ENCODE assay signal across 8 cellular contexts in the genomic region with DNA sequence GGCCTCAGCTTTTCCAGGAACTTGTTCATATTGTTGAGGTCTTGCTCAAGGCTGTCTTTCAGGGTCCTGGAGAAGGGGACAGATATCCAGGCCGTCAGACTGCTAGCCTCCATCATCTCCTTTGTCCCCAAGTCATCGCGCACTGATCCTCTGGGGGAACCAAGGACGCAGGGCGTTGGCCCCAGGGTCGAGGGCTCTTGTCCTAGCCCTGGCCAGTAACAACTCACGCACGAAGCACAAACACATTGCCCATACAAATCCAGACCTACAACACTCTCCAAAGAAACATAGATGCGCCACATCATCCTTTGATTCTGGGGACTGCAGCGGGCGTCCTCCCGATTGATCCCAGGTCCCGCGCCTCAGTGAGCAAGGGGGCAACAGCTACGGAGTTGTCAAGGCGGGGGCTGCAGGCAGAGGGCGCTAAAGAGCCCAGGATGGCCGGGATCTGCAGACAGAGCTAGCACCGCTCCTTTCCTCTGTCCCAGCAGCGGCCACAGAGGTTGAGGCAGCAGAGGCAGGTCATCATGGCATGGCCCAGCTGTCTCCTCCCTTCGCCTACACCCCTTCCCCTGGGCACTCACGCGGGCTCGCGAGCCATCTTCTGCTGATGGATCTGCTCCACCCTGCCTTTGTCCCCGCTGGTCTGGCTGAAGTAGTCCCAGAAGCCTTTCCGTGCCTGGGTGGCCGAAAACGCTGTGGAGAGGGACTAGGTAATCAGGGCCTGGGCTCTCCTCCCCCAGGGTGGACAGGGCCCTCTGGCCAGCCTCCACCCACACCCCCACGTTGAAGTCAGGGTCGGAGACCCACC. TPM values are rescaled to one million over a fixed set of nuclear protein-coding genes. Genes with fewer than 3 reads are reported as not detected.
DNase-seq lines count a peak whose midpoint lies in the region; ATAC-seq, FAIRE-seq and TF ChIP-seq lines count a peak whose summit lies in the region.

No MANE protein-coding gene starts in this region.

- peak; percentile 92 for DNase-seq in ELF-1 (ENCODE audit: low read depth, low spot score)
- DNase-seq in SK-N-SH = peak; percentile 92
- peak; percentile 84 for DNase-seq in activated naive CD4-positive, alpha-beta T cell treated with anti-CD3 and anti-CD28 coated beads for 36 hours
- peak; percentile 35 for DNase-seq in glomerular visceral epithelial cell (ENCODE audit: extremely low spot score)
- DNase-seq in pancreas = peak; percentile 59 to 93 (median 83)
- peak; percentile 79 to 82 for DNase-seq in thyroid gland

- TF ChIP-seq RAD21 in SK-N-SH (IDR thresholded peaks at IDR 0.05; ENCODE audit: low read length) = peak; percentile 82

- TF ChIP-seq EP300 in SK-N-SH (IDR thresholded peaks at IDR 0.05; ENCODE audit: borderline replicate concordance in 1 of 2, low read depth in 1 of 2, low read length in 1 of 2) = no peak

- H3K79me2 ChIP-seq in Loucy (ENCODE audit: insufficient read depth, low read length) = peaks cover 20% of the 10 kb centered on the region
- H3K79me2 ChIP-seq in SK-N-SH (ENCODE audit: insufficient read depth) = peaks cover 14% of the 10 kb centered on the region

- H3K36me3 ChIP-seq in Loucy (ENCODE audit: insufficient read depth, low read length) = no peaks in the 10 kb centered on the region
- H3K36me3 ChIP-seq in SK-N-SH (replicated peaks in 1 of 2; ENCODE audit: control insufficient read depth in 1 of 2, insufficient read depth in 2 of 2, low read length in 1 of 2) = peaks cover 3 to 5% of the 10 kb centered on the region in 2 experiments
- H3K36me3 ChIP-seq in pancreas = no peaks in the 10 kb centered on the region
- no peaks in the 10 kb centered on the region for H3K36me3 ChIP-seq in thyroid gland

- H3K36me3 Mint-ChIP-seq in activated naive CD4-positive, alpha-beta T cell treated with anti-CD3 and anti-CD28 coated beads for 36 hours (ENCODE audit: low read depth) = peaks cover 10% of the 10 kb centered on the region

- no peaks in the 10 kb centered on the region for H3F3A ChIP-seq in Loucy (ENCODE audit: low read depth)
- peaks cover 11% of the 10 kb centered on the region for H3F3A ChIP-seq in SK-N-SH (replicated peaks; ENCODE audit: insufficient read depth)

- H3K4me1 ChIP-seq in Loucy (ENCODE audit: insufficient read depth, low read length, poor library complexity, severe bottlenecking) (peaks cover 16% of the 10 kb centered on the region), SK-N-SH (ENCODE audit: control insufficient read depth in 1 of 2, insufficient read depth in 2 of 2, low read depth in 1 of 2, low read length in 1 of 2) (peaks cover 8 to 19% of the 10 kb centered on the region in 2 experiments; a peak in 3 of 4 replicates), pancreas (peaks cover 14 to 24% (median 19%) of the 10 kb centered on the region in 3 donors), thyroid gland (peaks cover 13 to 31% of the 10 kb centered on the region in 2 donors)

- H3K4me3 ChIP-seq in Loucy (ENCODE audit: low read length, poor library complexity, severe bottlenecking) (no peak overlapping the region), SK-N-SH (ENCODE audit: low read depth in 2 of 2, low read length in 1 of 2) (no peak overlapping the region; a peak in 1 of 4 replicates), pancreas (no peak overlapping the region), thyroid gland (replicated peaks in 1 of 3) (no peak overlapping the region)

- no peaks in the 10 kb centered on the region for H3K27me3 Mint-ChIP-seq in activated naive CD4-positive, alpha-beta T cell treated with anti-CD3 and anti-CD28 coated beads for 36 hours (ENCODE audit: low read depth)

- CTCF ChIA-PET in SK-N-SH (lab: Yijun Ruan, JAX) = interaction anchor here (0.5 to 11.4 kb wide), 70 partner anchors 9 to 1839 kb away, joined by 3 to 268 read pairs (median 5); partner anchors contain the start of genes APOA1, APOA4, PAFAH1B2 and PCSK7
- CTCF ChIA-PET in activated naive CD4-positive, alpha-beta T cell treated with anti-CD3 and anti-CD28 coated beads for 36 hours (lab: Charles Lee) = interaction anchor here (0.6 to 10.2 kb wide), 38 partner anchors 8 to 436 kb away, joined by 3 to 134 read pairs (median 4); partner anchors contain the start of genes APOA1, APOA4 and SIK3

- WGBS in SK-N-SH (ENCODE audit: low lambda C conversion rate) = 47% methylated on average over 20 of the region's 31 CpGs
- 24% methylated on average over 31 of the region's 31 CpGs for WGBS in pancreas, 2 donors
- 19 to 25% methylated on average over 24 to 31 of the region's 31 CpGs for WGBS in thyroid gland, 2 donors

- TF ChIP-seq CTCF in Loucy (conservative IDR thresholded peaks at IDR 0.05; ENCODE audit: low read length) (peak; percentile 85), SK-N-SH (IDR thresholded peaks at IDR 0.05) (peak; percentile 76), pancreas (IDR thresholded peaks at IDR 0.05) (peak; percentile 84 to 88 (median 86)), thyroid gland (IDR thresholded peaks at IDR 0.05) (peak; percentile 59 to 95 (median 94))

- peak; percentile 61 to 84 (median 78) for ATAC-seq in pancreas
- ATAC-seq in HG02981 (IDR thresholded peaks at IDR 0.05; ENCODE audit: unreplicated experiment) = no peak

- H3K9ac ChIP-seq in Loucy (ENCODE audit: low read depth, low read length, poor library complexity, severe bottlenecking) = no peak overlapping the region
- H3K9ac ChIP-seq in SK-N-SH = no peak overlapping the region

- no peak overlapping the region for H3K4me3 Mint-ChIP-seq in activated naive CD4-positive, alpha-beta T cell treated with anti-CD3 and anti-CD28 coated beads for 36 hours

- H3K9me3 Mint-ChIP-seq in activated naive CD4-positive, alpha-beta T cell treated with anti-CD3 and anti-CD28 coated beads for 36 hours = no peaks in the 10 kb centered on the region

- H2AFZ ChIP-seq in Loucy (ENCODE audit: low read length) (peak overlapping the region; percentile 66; the same call in 1 of the 2 replicates), SK-N-SH (ENCODE audit: low read depth) (no peak overlapping the region)

- H3K27me3 ChIP-seq in Loucy (ENCODE audit: insufficient read depth, low read length, poor library complexity, severe bottlenecking) (no peaks in the 10 kb centered on the region), SK-N-SH (ENCODE audit: insufficient read depth) (no peaks in the 10 kb centered on the region), pancreas (no peaks in the 10 kb centered on the region), thyroid gland (no peaks in the 10 kb centered on the region)

- H3K27ac ChIP-seq in SK-N-SH (ENCODE audit: low read depth in 2 of 2, low read length in 1 of 2) (no peak overlapping the region), pancreas (no peak overlapping the region), thyroid gland (no peak overlapping the region)

- intact Hi-C loops in activated naive CD4-positive, alpha-beta T cell treated with anti-CD3 and anti-CD28 coated beads for 36 hours (cut with micrococcal nuclease) = loop anchor here (1.0 kb wide), 2 partner anchors 45 to 315 kb away; no protein-coding TSS in a partner anchor
- intact Hi-C loops in pancreas (cut with DNase I) (loop anchor here in 1 of 3 donors (5.0 to 10.0 kb wide), 2 partner anchors 41 to 314 kb away; no protein-coding TSS in a partner anchor), thyroid gland (cut with DNase I) (loop anchor here (5.0 kb wide), 3 partner anchors 46 to 436 kb away; partner anchors contain the start of gene APOA1)

- H3K4me1 Mint-ChIP-seq in activated naive CD4-positive, alpha-beta T cell treated with anti-CD3 and anti-CD28 coated beads for 36 hours (ENCODE audit: low read depth) = peaks cover 22% of the 10 kb centered on the region

- POLR2A ChIA-PET in SK-N-SH (lab: Yijun Ruan, JAX) = interaction anchor here (0.8 to 1.8 kb wide), 2 partner anchors 45 to 306 kb away, joined by 3 to 9 read pairs; no protein-coding TSS in a partner anchor

- TF ChIP-seq POLR2A in thyroid gland (IDR thresholded peaks at IDR 0.05) = no peak

- FAIRE-seq in pancreas (lab: Jason Lieb, UNC) = no peak

- H3K9me3 ChIP-seq in Loucy (ENCODE audit: insufficient read depth, low read depth, low read length) = no peaks in the 10 kb centered on the region
- H3K9me3 ChIP-seq in SK-N-SH = no peaks in the 10 kb centered on the region
- no peaks in the 10 kb centered on the region for H3K9me3 ChIP-seq in pancreas
- H3K9me3 ChIP-seq in thyroid gland = no peaks in the 10 kb centered on the region

- no peak overlapping the region for H3K27ac Mint-ChIP-seq in activated naive CD4-positive, alpha-beta T cell treated with anti-CD3 and anti-CD28 coated beads for 36 hours

- H4K20me1 ChIP-seq in Loucy (ENCODE audit: insufficient read depth, low read length, poor library complexity, severe bottlenecking) (peaks cover 9% of the 10 kb centered on the region), SK-N-SH (ENCODE audit: insufficient read depth) (no peaks in the 10 kb centered on the region)

- no peak overlapping the region for H3K4me2 ChIP-seq in Loucy (ENCODE audit: low read depth, low read length, poor library complexity, severe bottlenecking)
- no peak overlapping the region for H3K4me2 ChIP-seq in SK-N-SH

- H3K9me2 ChIP-seq in Loucy (replicated peaks; ENCODE audit: low read depth, low read length) (no peaks in the 10 kb centered on the region), SK-N-SH (no peaks in the 10 kb centered on the region)

RNA-seq across cellular contexts. Expression of gene APOA5, which starts 0.5 kb away (rescaled TPM):
- not detected in 2 replicates for polyA plus RNA-seq in SK-N-SH (2012; rRNA removed)
- polyA plus RNA-seq in SK-N-SH (2012; cell fraction: cytosol; rRNA removed) = not detected in 2 replicates
- polyA plus RNA-seq in SK-N-SH (2012; cell fraction: nucleus; rRNA removed) = not detected in 2 replicates
- not detected for total RNA-seq in activated naive CD4-positive, alpha-beta T cell treated with anti-CD3 and anti-CD28 coated beads for 36 hours
- 1 to 10 TPM in 1 of 6 donors, under 1 TPM in 3, not detected in 2; 0.60 to 1.5 (median 0.81) TPM for total RNA-seq in pancreas
- polyA plus RNA-seq in pancreas = 1 to 10 TPM; 1.3 to 4.0 TPM
- total RNA-seq in thyroid gland = not detected

RNA-seq across cellular contexts. Expression of gene ZPR1, which starts 3.4 kb away (rescaled TPM):
- polyA plus RNA-seq in SK-N-SH (2012; rRNA removed) (52.4 and 69.2 TPM in 2 replicates), pancreas (10 to 100 TPM; 10.8 to 16.6 TPM)
- 66.4 and 72.4 TPM in 2 replicates for polyA plus RNA-seq in SK-N-SH (2012; cell fraction: cytosol; rRNA removed)
- 39.0 and 68.7 TPM in 2 replicates for polyA plus RNA-seq in SK-N-SH (2012; cell fraction: nucleus; rRNA removed)
- 10 to 100 TPM; 87.2 to 87.8 TPM for total RNA-seq in activated naive CD4-positive, alpha-beta T cell treated with anti-CD3 and anti-CD28 coated beads for 36 hours
- total RNA-seq in pancreas (10 to 100 TPM; 15.9 to 35.5 (median 23.4) TPM), thyroid gland (10 to 100 TPM; 23.5 to 39.5 (median 24.0) TPM)

RNA-seq across cellular contexts. Expression of gene BUD13, which starts 18.4 kb away (rescaled TPM):
- polyA plus RNA-seq in SK-N-SH (2012; rRNA removed) (15.5 and 15.9 TPM in 2 replicates), pancreas (10 to 100 TPM; 10.0 to 15.6 TPM)
- 14.7 and 17.3 TPM in 2 replicates for polyA plus RNA-seq in SK-N-SH (2012; cell fraction: cytosol; rRNA removed)
- polyA plus RNA-seq in SK-N-SH (2012; cell fraction: nucleus; rRNA removed) = 20.6 and 23.7 TPM in 2 replicates
- total RNA-seq in activated naive CD4-positive, alpha-beta T cell treated with anti-CD3 and anti-CD28 coated beads for 36 hours = 10 to 100 TPM; 35.0 to 37.7 TPM
- total RNA-seq in pancreas (1 to 10 TPM; 5.2 to 8.5 (median 6.2) TPM), thyroid gland (10 to 100 TPM; 15.2 to 18.7 (median 17.8) TPM)

RNA-seq across cellular contexts. Expression of gene APOA4, which starts 31.9 kb away (rescaled TPM):
- polyA plus RNA-seq in SK-N-SH (2012; rRNA removed) (not detected in 2 replicates), pancreas (under 1 TPM in 1 of 2 donors, not detected in 1; 0.33 TPM)
- not detected in 2 replicates for polyA plus RNA-seq in SK-N-SH (2012; cell fraction: cytosol; rRNA removed)
- polyA plus RNA-seq in SK-N-SH (2012; cell fraction: nucleus; rRNA removed) = not detected in 2 replicates
- total RNA-seq in activated naive CD4-positive, alpha-beta T cell treated with anti-CD3 and anti-CD28 coated beads for 36 hours = not detected
- total RNA-seq in pancreas (not detected), thyroid gland (not detected)

RNA-seq across cellular contexts. Expression of gene APOC3, which starts 38.5 kb away (rescaled TPM):
- polyA plus RNA-seq in SK-N-SH (2012; rRNA removed) (not detected in 2 replicates), pancreas (1 to 10 TPM in 1 of 2 donors, not detected in 1; 2.9 TPM)
- 8.5 TPM in 1 of 2 replicates, not detected in the other for polyA plus RNA-seq in SK-N-SH (2012; cell fraction: cytosol; rRNA removed)
- 0.51 TPM in 1 of 2 replicates, not detected in the other for polyA plus RNA-seq in SK-N-SH (2012; cell fraction: nucleus; rRNA removed)
- total RNA-seq in activated naive CD4-positive, alpha-beta T cell treated with anti-CD3 and anti-CD28 coated beads for 36 hours = not detected
- total RNA-seq in pancreas (1 to 10 TPM in 1 of 6 donors, not detected in 5; 3.7 TPM), thyroid gland (not detected)

Comparison
In these comparisons a context has a peak if more than half of its experiments do, and no peak if none do; other contexts are left out.
1. DNase-seq: peak in every context shown above with its lines; median percentile 92 in ELF-1; 92 in SK-N-SH; 84 in activated naive CD4-positive, alpha-beta T cell treated with anti-CD3 and anti-CD28 coated beads for 36 hours; 83 in pancreas; 80 in thyroid gland; 35 in glomerular visceral epithelial cell.